Comparison of ENCODE assay signal across 8 cellular contexts in the genomic region with DNA sequence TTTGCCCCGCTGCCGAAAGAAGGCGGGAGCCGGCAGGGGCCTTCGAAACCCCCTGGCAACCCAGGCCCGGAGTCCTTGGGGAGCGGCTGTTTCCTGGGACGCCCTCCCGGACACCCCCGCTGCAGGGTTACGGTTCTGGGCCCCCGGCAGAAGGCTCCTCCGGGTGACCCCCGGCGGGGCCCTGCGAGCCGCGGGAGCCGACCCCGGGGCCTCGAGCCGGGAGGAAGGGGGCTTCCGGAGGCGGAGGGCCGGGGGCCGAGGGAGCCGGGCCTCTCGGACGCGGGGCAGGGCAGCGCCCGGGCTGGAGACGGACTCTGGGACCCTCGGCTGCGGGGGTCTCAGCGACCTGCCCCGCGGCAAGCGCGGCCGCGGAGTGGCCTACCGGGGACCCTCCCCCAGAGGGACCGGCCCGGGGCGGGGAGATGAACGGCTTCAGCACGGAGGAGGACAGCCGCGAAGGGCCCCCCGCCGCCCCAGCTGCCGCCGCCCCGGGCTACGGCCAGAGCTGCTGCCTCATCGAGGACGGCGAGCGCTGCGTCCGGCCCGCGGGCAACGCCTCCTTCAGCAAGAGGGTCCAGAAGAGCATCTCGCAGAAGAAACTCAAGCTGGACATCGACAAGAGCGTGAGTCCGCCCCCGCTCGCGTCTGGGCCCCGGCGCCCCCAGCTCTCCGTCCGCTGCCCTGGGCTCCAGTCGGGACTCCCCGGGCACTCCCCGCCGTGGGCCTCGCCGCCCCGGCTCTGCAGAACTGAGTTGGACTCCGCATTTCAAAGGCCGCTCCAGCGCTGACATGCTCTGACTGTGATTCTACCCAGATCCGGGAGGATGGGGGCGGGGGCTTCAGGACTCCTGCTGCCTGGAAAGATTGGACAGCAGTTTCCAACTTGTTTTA. TPM values are rescaled to one million over a fixed set of nuclear protein-coding genes. Genes with fewer than 3 reads are reported as not detected.
DNase-seq lines count a peak whose midpoint lies in the region; ATAC-seq, FAIRE-seq and TF ChIP-seq lines count a peak whose summit lies in the region.

No MANE protein-coding gene starts in this region.

- H3K36me3 ChIP-seq in GM06990 (ENCODE audit: control insufficient read depth, insufficient read depth, low read length) (peaks cover 2% of the 10 kb centered on the region; the same call in 1 of the 2 replicates), HAP-1 (replicated peaks) (peaks cover 5% of the 10 kb centered on the region), esophagus muscularis mucosa (peaks cover 4 to 22% (median 14%) of the 10 kb centered on the region in 4 donors), muscle layer of duodenum (ENCODE audit: control insufficient read depth in 1 of 2, insufficient read depth in 2 of 2, low read length in 2 of 2) (peaks cover 6 to 17% of the 10 kb centered on the region in 2 donors)

- no peaks in the 10 kb centered on the region for H3K27me3 Mint-ChIP-seq in activated T-cell treated with anti-CD3 and anti-CD28 coated beads, Interleukin-2, amount 50 U/mL, for 4 hours (ENCODE audit: low read depth)

- no peak for FAIRE-seq in D721Med (lab: Jason Lieb, UNC)

- in situ Hi-C loops in HAP-1 (cut with MboI; ENCODE audit: low sequenced_read_pairs), result no loop called here

- H3K4me3 ChIP-seq in GM06990 (replicated peaks; ENCODE audit: low read depth, low read length) (peak overlapping the region; percentile 95), HAP-1 (peak overlapping the region; percentile 96), esophagus muscularis mucosa (peak overlapping the region; percentile 87 to 99 (median 97)), muscle layer of duodenum (ENCODE audit: low read depth in 1 of 2, low read length in 2 of 2) (peak overlapping the region; percentile 68 to 96)

- peaks cover 20% of the 10 kb centered on the region for H3K36me3 Mint-ChIP-seq in activated T-cell treated with anti-CD3 and anti-CD28 coated beads, Interleukin-2, amount 50 U/mL, for 4 hours (ENCODE audit: insufficient read depth)

- H3K4me3 Mint-ChIP-seq in activated T-cell treated with anti-CD3 and anti-CD28 coated beads, Interleukin-2, amount 50 U/mL, for 4 hours, result peak overlapping the region; percentile 89

- H3K9me3 Mint-ChIP-seq in activated T-cell treated with anti-CD3 and anti-CD28 coated beads, Interleukin-2, amount 50 U/mL, for 4 hours, result no peaks in the 10 kb centered on the region

- peaks cover 57% of the 10 kb centered on the region for H3K4me1 Mint-ChIP-seq in activated T-cell treated with anti-CD3 and anti-CD28 coated beads, Interleukin-2, amount 50 U/mL, for 4 hours (ENCODE audit: low read depth)

- no peaks in the 10 kb centered on the region for H3K27me3 ChIP-seq in GM06990 (replicated peaks; ENCODE audit: control insufficient read depth, insufficient read depth, low read length)
- H3K27me3 ChIP-seq in HAP-1 (ENCODE audit: low read depth), result no peaks in the 10 kb centered on the region
- no peaks in the 10 kb centered on the region for H3K27me3 ChIP-seq in esophagus muscularis mucosa
- H3K27me3 ChIP-seq in muscle layer of duodenum (ENCODE audit: low read depth, low read length), result no peaks in the 10 kb centered on the region

- DNase-seq in GM06990 (ENCODE audit: extremely low read depth, insufficient read length) (peak; percentile 61), HAP-1 (ENCODE audit: low spot score in 2 of 2) (peak; percentile 15 to 69), NAMALWA (ENCODE audit: low spot score) (peak; percentile 8), esophagus muscularis mucosa (ENCODE audit: extremely low spot score) (peak; percentile 92), D721Med (ENCODE audit: insufficient read length, low spot score) (no peak)
- peak; percentile 32 for DNase-seq in activated T-cell treated with anti-CD3 and anti-CD28 coated beads, Interleukin-2, amount 50 U/mL, for 4 hours
- peak; percentile 46 for DNase-seq in stimulated activated naive CD8-positive, alpha-beta T cell treated with anti-CD3 and anti-CD28 coated beads, Interleukin-15, Interleukin-2, amounts not matched to agents 100 U/mL and 50 U/mL, for 24 hours

- TF ChIP-seq CTCF in GM06990 (IDR thresholded peaks at IDR 0.05; ENCODE audit: insufficient read depth, low read length, poor library complexity, severe bottlenecking) (no peak), esophagus muscularis mucosa (IDR thresholded peaks at IDR 0.05) (no peak), D721Med (IDR thresholded peaks at IDR 0.05; ENCODE audit: insufficient read depth, missing control alignments) (no peak)

- intact Hi-C loops in esophagus muscularis mucosa (cut with DNase I), result loop anchor here (10.0 kb wide), 1 partner anchor 498 kb away; the partner anchor contains the start of gene MRPL22

- no peak for TF ChIP-seq EP300 in esophagus muscularis mucosa (IDR thresholded peaks at IDR 0.05)

- ATAC-seq in activated T-cell treated with anti-CD3 and anti-CD28 coated beads, Interleukin-2, amount 50 U/mL, for 4 hours, result peak; percentile 9 to 15
- ATAC-seq in stimulated activated naive CD8-positive, alpha-beta T cell treated with anti-CD3 and anti-CD28 coated beads, Interleukin-15, Interleukin-2, amounts not matched to agents 100 U/mL and 50 U/mL, for 24 hours, result no peak

- H3K9me3 ChIP-seq in HAP-1 (no peaks in the 10 kb centered on the region), esophagus muscularis mucosa (no peaks in the 10 kb centered on the region), muscle layer of duodenum (ENCODE audit: control insufficient read depth in 1 of 2, low read length in 2 of 2) (no peaks in the 10 kb centered on the region)

- H3K4me1 ChIP-seq in HAP-1, result peaks cover 8% of the 10 kb centered on the region
- H3K4me1 ChIP-seq in esophagus muscularis mucosa, result peaks cover 27 to 50% (median 40%) of the 10 kb centered on the region in 4 donors
- peaks cover 5 to 41% of the 10 kb centered on the region in 2 donors for H3K4me1 ChIP-seq in muscle layer of duodenum (ENCODE audit: control insufficient read depth in 1 of 2, insufficient read depth in 2 of 2, low read length in 2 of 2)

- H3K27ac ChIP-seq in esophagus muscularis mucosa (replicated peaks in 1 of 4), result peak overlapping the region; percentile 86 to 95 (median 90)
- peak overlapping the region; percentile 33 for H3K27ac ChIP-seq in muscle layer of duodenum (ENCODE audit: low read length)

- no peak for TF ChIP-seq POLR2A in esophagus muscularis mucosa (IDR thresholded peaks at IDR 0.05; ENCODE audit: low read depth)

- 10% methylated on average over 12 of the region's 88 CpGs for WGBS in esophagus muscularis mucosa

RNA-seq across cellular contexts. Expression of gene SAP30L, which starts 0.6 kb away (rescaled TPM):
- total RNA-seq in activated T-cell treated with anti-CD3 and anti-CD28 coated beads, Interleukin-2, amount 50 U/mL, for 4 hours, result 10 to 100 TPM; 22.5 to 27.0 (median 24.0) TPM
- 10 to 100 TPM; 34.9 to 54.9 (median 46.2) TPM for total RNA-seq in esophagus muscularis mucosa

RNA-seq across cellular contexts. Expression of gene HAND1, which starts 31.6 kb away (rescaled TPM):
- total RNA-seq in activated T-cell treated with anti-CD3 and anti-CD28 coated beads, Interleukin-2, amount 50 U/mL, for 4 hours, result not detected
- not detected for total RNA-seq in esophagus muscularis mucosa
